ENCODE assay signal across 28 cellular contexts in the genomic region with DNA sequence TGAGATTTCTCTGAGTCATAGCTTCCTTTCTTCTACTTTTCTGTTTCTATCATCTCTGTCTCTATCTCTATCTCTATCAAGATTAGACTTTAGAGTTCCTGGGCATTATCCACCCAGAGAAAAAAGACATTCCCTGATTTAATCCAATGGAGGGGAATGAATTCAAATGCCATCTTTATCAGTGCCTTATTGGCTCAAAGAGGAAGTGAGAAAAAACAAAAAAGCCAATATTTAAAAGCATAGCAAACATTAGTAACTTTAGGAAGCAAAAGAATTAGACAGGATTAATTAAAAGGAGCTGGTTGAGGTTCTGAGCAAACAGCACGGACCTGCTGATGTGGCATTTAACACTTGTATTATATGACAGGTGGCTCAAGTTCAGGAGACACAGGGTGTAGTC.
"Had no signal": no experiment of that assay in that cellular context is flagged by ENCODE, and none has a peak within 500 bp of the region (broad histone marks: within the 10 kb centered on the region; RNA-seq: fewer than 3 reads in every experiment).

No MANE protein-coding gene starts in this region.

- H3K4me1 ChIP-seq: ascending aorta, breast epithelium had no signal

- ATAC-seq: activated CD8-positive, alpha-beta T cell treated with anti-CD3 and anti-CD28 coated beads for 36 hours; activated naive CD8-positive, alpha-beta T cell treated with anti-CD3 and anti-CD28 coated beads, Interleukin-2, amount 50 U/mL, for 24 hours had no signal

- H3K27me3 ChIP-seq: ascending aorta, breast epithelium had no signal

- DNase-seq: activated B cell treated with CpG ODN at 0.5 μM for 24 hours; activated CD4-positive, alpha-beta memory T cell treated with anti-CD3 and anti-CD28 coated beads for 36 hours; activated CD4-positive, alpha-beta T cell treated with anti-CD3 and anti-CD28 coated beads for 4 hours; activated CD4-positive, alpha-beta T cell treated with anti-CD3 and anti-CD28 coated beads, Interleukin-2, amount 10 ng/mL, durations not matched to agents 24 days and 14 days; activated CD4-positive, alpha-beta T cell treated with anti-CD3 and anti-CD28 coated beads, Interleukin-2, amount 50 U/mL, for 1 hour; activated CD4-positive, alpha-beta T cell treated with anti-CD3 and anti-CD28 coated beads, Interleukin-2, amount 50 U/mL, for 4 hours; activated CD4-positive, CD25-positive, alpha-beta regulatory T cell treated with anti-CD3 and anti-CD28 coated beads, Interleukin-2, amount 50 U/mL, for 72 hours; activated CD8-positive, alpha-beta memory T cell treated with anti-CD3 and anti-CD28 coated beads, Interleukin-2, amount 50 U/mL, for 4 hours; activated CD8-positive, alpha-beta T cell treated with anti-CD3 and anti-CD28 coated beads for 36 hours; activated effector memory CD4-positive, alpha-beta T cell treated with Interleukin-2 at 50 U/mL for 16 hours; activated gamma-delta T cell; activated naive CD4-positive, alpha-beta T cell treated with anti-CD3 and anti-CD28 coated beads, Interleukin-2, amount 10 ng/mL, durations not matched to agents 7 days and 5 days; activated naive CD4-positive, alpha-beta T cell treated with Interleukin-2 at 50 U/mL for 16 hours; activated naive CD8-positive, alpha-beta T cell treated with anti-CD3 and anti-CD28 coated beads, Interleukin-2, amount 10 ng/mL, durations not matched to agents 7 days and 5 days; activated naive CD8-positive, alpha-beta T cell treated with anti-CD3 and anti-CD28 coated beads, Interleukin-2, amount 50 U/mL, for 24 hours; activated T-cell treated with anti-CD3 and anti-CD28 coated beads for 4 hours; activated T-cell treated with anti-CD3 and anti-CD28 coated beads, Interleukin-2, amount 50 U/mL, for 1 hour; activated T-cell treated with anti-CD3 and anti-CD28 coated beads, Interleukin-2, amount 50 U/mL, for 48 hours; amygdala; anterior cingulate cortex; central memory CD4-positive, alpha-beta T cell; T-helper 1 cell; T-helper 2 cell; T-helper 9 cell had no signal

- H3K9me3 ChIP-seq: ascending aorta, breast epithelium had no signal

- H3K4me3 ChIP-seq: ascending aorta, breast epithelium had no signal

- H3K27ac ChIP-seq: ascending aorta, breast epithelium, VCaP had no signal

- H3K36me3 ChIP-seq: ascending aorta, breast epithelium had no signal

- FAIRE-seq: TTC549 had no signal
